ENCODE assay signal across 8 cellular contexts in genomic region chr16:2460391-2460713, GRCh38. TPM values are rescaled to one million over a fixed set of nuclear protein-coding genes. Genes with fewer than 3 reads are reported as not detected.
A peak's percentile ranks its signal among the peaks of the same experiment; 100 is the strongest.
DNase-seq lines count a peak whose midpoint lies in the region; ATAC-seq, FAIRE-seq and TF ChIP-seq lines count a peak whose summit lies in the region.

No MANE protein-coding gene starts in this region.

- H2BK12ac ChIP-seq in H1 (ENCODE audit: low read depth, low read length): no peak overlapping the region

- H3K4me3 ChIP-seq in GM08714 (ENCODE audit: low read length): peak overlapping the region; percentile 86
- H3K4me3 ChIP-seq in LNCaP clone FGC (ENCODE audit: low read depth, low read length): peak overlapping the region; percentile 74
- peak overlapping the region; percentile 55 to 78 (median 68) for H3K4me3 ChIP-seq in H1 (ENCODE audit: extremely low read depth in 1 of 4, insufficient read depth in 2 of 4, low read depth in 3 of 4, low read length in 4 of 4)

- H2AFZ ChIP-seq in H1 (ENCODE audit: low read length): no peak overlapping the region

- H3K4ac ChIP-seq in H1 (replicated peaks; ENCODE audit: insufficient read length, low read depth, low read length): no peak overlapping the region

- H3K9ac ChIP-seq in H1 (replicated peaks in 1 of 4; ENCODE audit: extremely low read depth in 1 of 4, low read depth in 3 of 4, low read length in 3 of 4): peak overlapping the region; percentile 3 to 64 (median 53); a peak in 5 of 7 replicates

- peaks cover 3 to 20% of the 10 kb centered on the region in 2 experiments for H4K20me1 ChIP-seq in H1 (replicated peaks in 1 of 2; ENCODE audit: control insufficient read depth in 1 of 2, insufficient read depth in 2 of 2, low read length in 2 of 2)

- TF ChIP-seq POLR2A in H1 (IDR thresholded peaks at IDR 0.05; ENCODE audit: control extremely low read depth in 1 of 2, low read depth in 2 of 2, low read length in 2 of 2): no peak

- peaks cover 6% of the 10 kb centered on the region for H3K4me1 Mint-ChIP-seq in progenitor cell of endocrine pancreas (ENCODE audit: low read depth)

- H3K23ac ChIP-seq in H1 (ENCODE audit: insufficient read length): no peak overlapping the region

- no peak for TF ChIP-seq CTCF in LNCaP clone FGC (IDR thresholded peaks at IDR 0.05; ENCODE audit: control insufficient read depth, extremely low read depth, insufficient read depth)
- no peak for TF ChIP-seq CTCF in H1 (IDR thresholded peaks at IDR 0.05; ENCODE audit: control extremely low read depth in 1 of 3, insufficient read depth in 1 of 3, low read depth in 1 of 3, low read length in 3 of 3)
- TF ChIP-seq CTCF in progenitor cell of endocrine pancreas (IDR thresholded peaks at IDR 0.05; ENCODE audit: unreplicated experiment): no peak

- H2BK15ac ChIP-seq in H1 (ENCODE audit: low read length): no peak overlapping the region

- H3K9me3 Mint-ChIP-seq in progenitor cell of endocrine pancreas (ENCODE audit: low read depth): no peaks in the 10 kb centered on the region

- H3K27me3 ChIP-seq in H1 (replicated peaks in 1 of 4; ENCODE audit: control insufficient read depth in 3 of 4, extremely low read depth in 1 of 4, insufficient read depth in 3 of 4, low read length in 3 of 4): no peaks in the 10 kb centered on the region

- H3K4me3 Mint-ChIP-seq in progenitor cell of endocrine pancreas (ENCODE audit: low read depth): peak overlapping the region; percentile 61

- H3K4me2 ChIP-seq in H1 (ENCODE audit: insufficient read depth in 1 of 2, low read depth in 2 of 2, low read length in 2 of 2): peak overlapping the region; percentile 90 to 97

- H3K27ac ChIP-seq in H1 (ENCODE audit: low read depth, low read length): no peak overlapping the region; the same call in 1 of the 2 replicates

- POLR2A ChIA-PET in H1 (lab: Charles Lee; ENCODE audit: partially characterized antibody): interaction anchor here (0.9 to 2.8 kb wide), 16 partner anchors 8 to 209 kb away, joined by 3 to 21 read pairs (median 5); partner anchors contain the start of genes AMDHD2, ECI1, NTN3 and TBC1D24

- CTCF ChIA-PET in H1 (lab: Charles Lee; ENCODE audit: partially characterized antibody): interaction anchor here (1.0 to 3.3 kb wide), 8 partner anchors 10 to 693 kb away, joined by 3 to 21 read pairs (median 4); partner anchors contain the start of gene NTN3

- H3K27me3 Mint-ChIP-seq in progenitor cell of endocrine pancreas: no peaks in the 10 kb centered on the region

- TF ChIP-seq RAD21 in H1 (IDR thresholded peaks at IDR 0.05 in 1 of 2, conservative IDR thresholded peaks at IDR 0.05 in 1 of 2; ENCODE audit: low read depth in 2 of 2, low read length in 2 of 2): no peak

- H4K91ac ChIP-seq in H1 (replicated peaks; ENCODE audit: insufficient read length, low read length): peak overlapping the region; percentile 81

- WGBS in H1 (ENCODE audit: extremely low coverage in 1 of 2, insufficient coverage in 1 of 2, insufficient read length in 1 of 2, insufficient replicate concordance in 2 of 2, low coverage in 1 of 2, low lambda C conversion rate in 2 of 2, missing lambda C conversion rate in 1 of 2), 2 experiments: 6% methylated on average over 20 of the region's 20 CpGs; no CpG with 5 or more reads in 1 of the 2 experiments

- no peak for FAIRE-seq in H1 (lab: Jason Lieb, UNC)

- H2BK5ac ChIP-seq in H1 (ENCODE audit: low read depth, low read length): no peak overlapping the region

- peaks cover 10% of the 10 kb centered on the region for H3K79me1 ChIP-seq in H1 (ENCODE audit: low read depth, low read length)

- H3K14ac ChIP-seq in H1 (ENCODE audit: insufficient read length): no peak overlapping the region

- no peak overlapping the region for H4K5ac ChIP-seq in H1 (ENCODE audit: insufficient read length, low read depth, low read length)

- H3K9me3 ChIP-seq in H1 (ENCODE audit: insufficient read depth in 2 of 2, low read depth in 1 of 2, low read length in 1 of 2): no peaks in the 10 kb centered on the region

- ATAC-seq in HG02642 (IDR thresholded peaks at IDR 0.05; ENCODE audit: poor library complexity, unreplicated experiment) (no peak), HG03280 (IDR thresholded peaks at IDR 0.05; ENCODE audit: unreplicated experiment) (no peak)

- H2BK120ac ChIP-seq in H1 (replicated peaks; ENCODE audit: low read depth, low read length): no peak overlapping the region

- H2AK5ac ChIP-seq in H1 (ENCODE audit: low read depth, low read length): no peak overlapping the region

- H4K8ac ChIP-seq in H1 (ENCODE audit: extremely low read depth, insufficient read depth, low read length): no peak overlapping the region; the same call in none of the 2 replicates

- H3K4me1 ChIP-seq in H1 (replicated peaks in 1 of 4; ENCODE audit: control insufficient read depth in 3 of 4, insufficient read depth in 4 of 4, low read length in 3 of 4): peaks cover 0 to 18% (median 15%) of the 10 kb centered on the region in 4 experiments; a peak in 6 of 7 replicates

- H2BK20ac ChIP-seq in H1 (ENCODE audit: low read length): no peak overlapping the region

- H3K27ac Mint-ChIP-seq in progenitor cell of endocrine pancreas: no peak overlapping the region

- no peak for TF ChIP-seq EP300 in H1 (IDR thresholded peaks at IDR 0.05; ENCODE audit: borderline replicate concordance in 1 of 2, low read depth in 2 of 2, low read length in 2 of 2)

- H3K36me3 ChIP-seq in H1 (ENCODE audit: control insufficient read depth in 2 of 4, insufficient read depth in 4 of 4, low read length in 3 of 4): peaks cover 12 to 34% (median 24%) of the 10 kb centered on the region in 4 experiments; a peak in 7 of 8 replicates

- no peak overlapping the region for H3K56ac ChIP-seq in H1 (replicated peaks; ENCODE audit: insufficient read length, low read depth, low read length)

- no peak overlapping the region for H3K18ac ChIP-seq in H1 (ENCODE audit: extremely low read depth, low read length)

- no peak for DNase-seq in LNCaP clone FGC (ENCODE audit: low read depth)
- no peak for DNase-seq in H1 (ENCODE audit: low read depth in 1 of 2, low spot score in 2 of 2)
- no peak for DNase-seq in progenitor cell of endocrine pancreas (ENCODE audit: low spot score, unreplicated experiment)
- DNase-seq in anterior cingulate cortex (lab: John Stamatoyannopoulos, UW): no peak
- no peak for DNase-seq in NCI-H2107 (lab: John Stamatoyannopoulos, UW)

- peaks cover 13% of the 10 kb centered on the region; the same call in 1 of the 2 replicates for H3K23me2 ChIP-seq in H1 (ENCODE audit: low read depth, low read length)

- H3K36me3 Mint-ChIP-seq in progenitor cell of endocrine pancreas (ENCODE audit: insufficient read depth): peaks cover 3% of the 10 kb centered on the region

- H3K79me2 ChIP-seq in H1 (ENCODE audit: control insufficient read depth in 1 of 2, insufficient read depth in 2 of 2, low read length in 2 of 2): peaks cover 0 to 6% of the 10 kb centered on the region in 2 experiments; a peak in 2 of 4 replicates

RNA-seq across cellular contexts. Expression of gene TEDC2, which starts 0.4 kb away (rescaled TPM):
- 54.2 and 54.6 TPM in 2 replicates for total RNA-seq in H1 (2021; fragmentation: NEBNext Ultra II Directional; extraction: Animal tissue kit (Norgen Biotek cat#: 25700))
- polyA plus RNA-seq in H1 (2011; rRNA removed): 55.6 and 71.2 TPM in 2 replicates
- 57.9 TPM for polyA plus RNA-seq in H1 (2011; cell fraction: cytosol; rRNA removed)
- polyA plus RNA-seq in H1 (2011; cell fraction: nucleus; rRNA removed): 227 TPM
- polyA plus RNA-seq in H1 (2012, experiment 1 of 2): 41.6 to 54.3 TPM (median 48.8 TPM) in 4 replicates
- 45.5 TPM for polyA plus RNA-seq in H1 (2012, experiment 2 of 2)
- polyA plus RNA-seq in H1 (2013, experiment 1 of 2): 32.6 TPM
- 32.0 TPM for polyA plus RNA-seq in H1 (2013, experiment 2 of 2)
- polyA minus RNA-seq in H1 (2011; rRNA and poly(A)+ RNA removed): 17.1 and 20.1 TPM in 2 replicates
- polyA minus RNA-seq in H1 (2011; cell fraction: cytosol; rRNA and poly(A)+ RNA removed): 27.2 TPM
- polyA minus RNA-seq in H1 (2011; cell fraction: nucleus; rRNA and poly(A)+ RNA removed): 66.0 TPM
- 27.4 and 32.2 TPM in 2 replicates for total RNA-seq in progenitor cell of endocrine pancreas

RNA-seq across cellular contexts. Expression of gene NTN3, which starts 10.7 kb away (rescaled TPM):
- 0.34 and 0.52 TPM in 2 replicates for total RNA-seq in H1 (2021; fragmentation: NEBNext Ultra II Directional; extraction: Animal tissue kit (Norgen Biotek cat#: 25700))
- polyA plus RNA-seq in H1 (2011; rRNA removed): 0.30 and 0.74 TPM in 2 replicates
- 0.32 TPM for polyA plus RNA-seq in H1 (2011; cell fraction: cytosol; rRNA removed)
- 2.5 TPM for polyA plus RNA-seq in H1 (2011; cell fraction: nucleus; rRNA removed)
- 0.08 to 0.20 TPM (median 0.08 TPM) in 3 of 4 replicates, not detected in the other for polyA plus RNA-seq in H1 (2012, experiment 1 of 2)
- polyA plus RNA-seq in H1 (2012, experiment 2 of 2): 0.10 TPM
- polyA plus RNA-seq in H1 (2013, experiment 1 of 2): 0.10 TPM
- polyA plus RNA-seq in H1 (2013, experiment 2 of 2): 0.15 TPM
- polyA minus RNA-seq in H1 (2011; rRNA and poly(A)+ RNA removed): 0.13 and 0.46 TPM in 2 replicates
- polyA minus RNA-seq in H1 (2011; cell fraction: cytosol; rRNA and poly(A)+ RNA removed): 1.1 TPM
- polyA minus RNA-seq in H1 (2011; cell fraction: nucleus; rRNA and poly(A)+ RNA removed): 4.2 TPM
- total RNA-seq in progenitor cell of endocrine pancreas: 2.4 and 2.5 TPM in 2 replicates

RNA-seq across cellular contexts. Expression of gene TBC1D24, which starts 14.6 kb away (rescaled TPM):
- total RNA-seq in H1 (2021; fragmentation: NEBNext Ultra II Directional; extraction: Animal tissue kit (Norgen Biotek cat#: 25700)): 18.6 and 21.5 TPM in 2 replicates
- polyA plus RNA-seq in H1 (2011; rRNA removed): 8.7 and 13.3 TPM in 2 replicates
- polyA plus RNA-seq in H1 (2011; cell fraction: cytosol; rRNA removed): 9.4 TPM
- polyA plus RNA-seq in H1 (2011; cell fraction: nucleus; rRNA removed): 22.2 TPM
- polyA plus RNA-seq in H1 (2012, experiment 1 of 2): 7.7 to 10.3 TPM (median 9.2 TPM) in 4 replicates
- polyA plus RNA-seq in H1 (2012, experiment 2 of 2): 4.2 TPM
- 7.5 TPM for polyA plus RNA-seq in H1 (2013, experiment 1 of 2)
- polyA plus RNA-seq in H1 (2013, experiment 2 of 2): 7.0 TPM
- polyA minus RNA-seq in H1 (2011; rRNA and poly(A)+ RNA removed): 13.1 and 14.6 TPM in 2 replicates
- polyA minus RNA-seq in H1 (2011; cell fraction: cytosol; rRNA and poly(A)+ RNA removed): 15.0 TPM
- polyA minus RNA-seq in H1 (2011; cell fraction: nucleus; rRNA and poly(A)+ RNA removed): 13.0 TPM
- total RNA-seq in progenitor cell of endocrine pancreas: 23.3 and 23.8 TPM in 2 replicates

RNA-seq across cellular contexts. Expression of gene CCNF, which starts 31.1 kb away (rescaled TPM):
- total RNA-seq in H1 (2021; fragmentation: NEBNext Ultra II Directional; extraction: Animal tissue kit (Norgen Biotek cat#: 25700)): 54.3 and 55.9 TPM in 2 replicates
- polyA plus RNA-seq in H1 (2011; rRNA removed): 15.4 and 25.5 TPM in 2 replicates
- 19.4 TPM for polyA plus RNA-seq in H1 (2011; cell fraction: cytosol; rRNA removed)
- 33.2 TPM for polyA plus RNA-seq in H1 (2011; cell fraction: nucleus; rRNA removed)
- polyA plus RNA-seq in H1 (2012, experiment 1 of 2): 28.0 to 37.5 TPM (median 33.7 TPM) in 4 replicates
- polyA plus RNA-seq in H1 (2012, experiment 2 of 2): 38.2 TPM
- polyA plus RNA-seq in H1 (2013, experiment 1 of 2): 21.7 TPM
- polyA plus RNA-seq in H1 (2013, experiment 2 of 2): 21.4 TPM
- 41.3 and 59.4 TPM in 2 replicates for polyA minus RNA-seq in H1 (2011; rRNA and poly(A)+ RNA removed)
- polyA minus RNA-seq in H1 (2011; cell fraction: cytosol; rRNA and poly(A)+ RNA removed): 33.2 TPM
- 36.2 TPM for polyA minus RNA-seq in H1 (2011; cell fraction: nucleus; rRNA and poly(A)+ RNA removed)
- 26.5 and 27.8 TPM in 2 replicates for total RNA-seq in progenitor cell of endocrine pancreas

RNA-seq across cellular contexts. Expression of gene ATP6V0C, which starts 53.4 kb away (rescaled TPM):
- 176 and 199 TPM in 2 replicates for total RNA-seq in H1 (2021; fragmentation: NEBNext Ultra II Directional; extraction: Animal tissue kit (Norgen Biotek cat#: 25700))
- polyA plus RNA-seq in H1 (2011; rRNA removed): 125 and 218 TPM in 2 replicates
- 35.7 TPM for polyA plus RNA-seq in H1 (2011; cell fraction: cytosol; rRNA removed)
- polyA plus RNA-seq in H1 (2011; cell fraction: nucleus; rRNA removed): 80.2 TPM
- polyA plus RNA-seq in H1 (2012, experiment 1 of 2): 161 to 288 TPM (median 238 TPM) in 4 replicates
- polyA plus RNA-seq in H1 (2012, experiment 2 of 2): 371 TPM
- polyA plus RNA-seq in H1 (2013, experiment 1 of 2): 359 TPM
- 478 TPM for polyA plus RNA-seq in H1 (2013, experiment 2 of 2)
- polyA minus RNA-seq in H1 (2011; rRNA and poly(A)+ RNA removed): 15.2 and 20.3 TPM in 2 replicates
- polyA minus RNA-seq in H1 (2011; cell fraction: cytosol; rRNA and poly(A)+ RNA removed): 225 TPM
- polyA minus RNA-seq in H1 (2011; cell fraction: nucleus; rRNA and poly(A)+ RNA removed): 36.2 TPM
- 158 and 169 TPM in 2 replicates for total RNA-seq in progenitor cell of endocrine pancreas
